In genomic region chr18:54224379-54225014, GRCh38 we compare ENCODE assay signal across 1 cellular context.
TF ChIP-seq lines count a peak whose summit lies in the region.

TSS of gene MBD2 (minus strand) at chr18:54224669. CDS start at chr18:54224559, 110 bp downstream.

TF ChIP-seq in K562, 482 proteins besides CTCF, POLR2A, EP300 and RAD21 (continued from another document and continues in another):
- TF ChIP-seq STAT6 (CRISPR knock-in tag; IDR thresholded peaks at IDR 0.05) (no peak), MLX (CRISPR knock-in tag; conservative IDR thresholded peaks at IDR 0.05) (no peak), SIRT6 (IDR thresholded peaks at IDR 0.05; ENCODE audit: low read depth, low read length) (no peak), TRIM28 (IDR thresholded peaks at IDR 0.05) (no peak), KDM5B (IDR thresholded peaks at IDR 0.05; ENCODE audit: insufficient replicate concordance, low read depth, low read length) (peak; percentile 35), CXXC5 (CRISPR knock-in tag; IDR thresholded peaks at IDR 0.05) (peak; percentile 76), PCBP2 (IDR thresholded peaks at IDR 0.05; ENCODE audit: low read depth, low read length, poor library complexity, severe bottlenecking) (no peak), POLR2H (tag; IDR thresholded peaks at IDR 0.05; ENCODE audit: low read depth) (no peak), MTA2 (IDR thresholded peaks at IDR 0.05; ENCODE audit: low read depth) (no peak), SOX6 (IDR thresholded peaks at IDR 0.05) (peak; percentile 19; the same call in 1 of the 2 replicates), CREB3L1 (IDR thresholded peaks at IDR 0.05; ENCODE audit: borderline replicate concordance, low read depth) (peak; percentile 50; the same call in 1 of the 2 replicates), GABPB1 (CRISPR knock-in tag; IDR thresholded peaks at IDR 0.05) (peak; percentile 38; the same call in 1 of the 2 replicates), GABPA (tag; conservative IDR thresholded peaks at IDR 0.05; ENCODE audit: low read depth) (peak; percentile 77), PRDM10 (IDR thresholded peaks at IDR 0.05; ENCODE audit: partially characterized antibody) (peak; percentile 88), HNRNPK (IDR thresholded peaks at IDR 0.05; ENCODE audit: low read depth, low read length, poor library complexity, severe bottlenecking) (peak; percentile 90), KHSRP (IDR thresholded peaks at IDR 0.05) (no peak), YBX1 (IDR thresholded peaks at IDR 0.05) (no peak), IRF1 (CRISPR knock-in tag; IDR thresholded peaks at IDR 0.05; ENCODE audit: borderline replicate concordance) (no peak), CCNT2 (IDR thresholded peaks at IDR 0.05; ENCODE audit: borderline replicate concordance, extremely low read depth, insufficient read length, low read depth, low read length) (peak; percentile 80), GMEB1 (CRISPR knock-in tag; IDR thresholded peaks at IDR 0.05) (peak; percentile 77), ELF1 (tag; IDR thresholded peaks at IDR 0.05) (peak; percentile 58), SP1 (CRISPR knock-in tag; IDR thresholded peaks at IDR 0.05) (peak; percentile 68; the same call in 1 of the 2 replicates), MEIS2 (IDR thresholded peaks at IDR 0.05; ENCODE audit: partially characterized antibody) (peak; percentile 30), SP2 (IDR thresholded peaks at IDR 0.05; ENCODE audit: extremely low read depth, low read depth, low read length, poor library complexity, severe bottlenecking) (peak; percentile 90), GATAD2A (IDR thresholded peaks at IDR 0.05) (no peak), THAP12 (CRISPR knock-in tag; IDR thresholded peaks at IDR 0.05) (peak; percentile 92), DMBX1 (CRISPR knock-in tag; IDR thresholded peaks at IDR 0.05; ENCODE audit: borderline replicate concordance) (no peak), ATF1 (CRISPR knock-in tag; IDR thresholded peaks at IDR 0.05) (no peak), ATF1 (tag; IDR thresholded peaks at IDR 0.05) (peak; percentile 65), E2F1 (CRISPR knock-in tag; IDR thresholded peaks at IDR 0.05) (peak; percentile 48; the same call in 1 of the 2 replicates), TBL1XR1 (IDR thresholded peaks at IDR 0.05; ENCODE audit: low read length in 2 of 2) (no peak), TRIM24 (IDR thresholded peaks at IDR 0.05) (peak in 1 of 2 experiments; percentile 33; a peak in 1 of 4 replicates), ATF7 (IDR thresholded peaks at IDR 0.05) (peak; percentile 67), UBTF (IDR thresholded peaks at IDR 0.05; ENCODE audit: borderline replicate concordance in 1 of 2, low read depth in 2 of 2, low read length in 2 of 2) (0 out of 4 replicates have a peak, but pooled peaks of 1 of the 2 experiments have one; percentile 34), E2F8 (IDR thresholded peaks at IDR 0.05; ENCODE audit: low read depth, partially characterized antibody) (peak; percentile 17), E2F6 (IDR thresholded peaks at IDR 0.05; ENCODE audit: borderline replicate concordance in 1 of 2, extremely low read depth in 1 of 2, insufficient read depth in 1 of 2, insufficient read length in 1 of 2, low read depth in 1 of 2, low read length in 1 of 2, poor library complexity in 1 of 2, severe bottlenecking in 1 of 2) (peak in 1 of 2 experiments; percentile 43), ZNF24 (IDR thresholded peaks at IDR 0.05) (peak; percentile 98), MAZ (CRISPR knock-in tag; conservative IDR thresholded peaks at IDR 0.05 in 1 of 2, IDR thresholded peaks at IDR 0.05 in 1 of 2) (peak; percentile 88 to 90)
